8 cellular contexts compared by ENCODE assay signal in the genomic region with DNA sequence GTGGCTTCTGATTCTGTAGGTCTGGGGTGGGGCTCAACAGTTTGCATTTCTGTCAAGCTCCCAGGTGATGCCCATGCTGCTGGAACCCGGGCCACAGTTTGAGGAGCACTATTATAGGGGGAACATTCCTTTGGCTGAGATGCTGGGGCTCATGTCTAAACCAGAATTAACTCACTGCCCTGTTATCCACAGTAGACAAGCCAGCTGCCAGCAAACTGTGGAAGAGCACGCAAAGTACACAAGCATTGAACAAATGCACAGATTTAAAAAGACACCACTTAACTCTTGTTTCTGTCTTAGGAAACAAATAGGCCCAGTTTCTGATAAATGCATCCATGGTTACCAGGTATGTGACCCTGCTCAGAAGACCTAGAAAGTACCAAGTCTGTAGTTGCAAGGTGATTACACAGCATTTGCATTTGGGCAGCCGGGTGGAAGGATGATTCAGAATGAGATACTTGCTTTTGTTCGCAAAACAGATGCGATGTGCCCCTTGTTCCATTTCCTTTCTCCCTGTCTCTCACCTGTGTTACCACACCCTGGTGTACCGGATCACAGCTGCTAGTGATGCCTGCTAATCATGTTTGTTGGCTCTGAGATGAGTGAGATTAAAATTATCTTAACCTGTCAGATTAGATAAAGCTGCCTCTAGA. TPM values are rescaled to one million over a fixed set of nuclear protein-coding genes. Genes with fewer than 3 reads are reported as not detected.
DNase-seq lines count a peak whose midpoint lies in the region; ATAC-seq lines count a peak whose summit lies in the region.

No MANE protein-coding gene starts in this region.

- DNase-seq in HPDE6-E6E7 (ENCODE audit: extremely low spot score) = peak; percentile 15
- peak; percentile 27 for DNase-seq in iris pigment epithelial cell (ENCODE audit: low read depth)
- DNase-seq in 8988T = no peak
- no peak for DNase-seq in occipital lobe (lab: John Stamatoyannopoulos, UW)
- no peak for DNase-seq in activated CD4-positive, alpha-beta T cell treated with anti-CD3 and anti-CD28 coated beads for 1 hour
- DNase-seq in NCI-H446 treated with DMSO at 0.1 percent for 48 hours (lab: John Stamatoyannopoulos, UW) = no peak

- ATAC-seq in GM18867 (IDR thresholded peaks at IDR 0.05; ENCODE audit: unreplicated experiment) (peak; percentile 83), GM21717 (IDR thresholded peaks at IDR 0.05; ENCODE audit: unreplicated experiment) (peak; percentile 81)

RNA-seq across cellular contexts. Expression of a gene that starts 12.4 kb away (rescaled TPM):
- 5.1 TPM for total RNA-seq in occipital lobe

Comparison
In these comparisons a context has a peak if more than half of its experiments do, and no peak if none do; other contexts are left out.
1. DNase-seq: peak in HPDE6-E6E7 (single experiment) and iris pigment epithelial cell (single experiment); none in 8988T (single experiment), occipital lobe (single experiment), activated CD4-positive, alpha-beta T cell treated with anti-CD3 and anti-CD28 coated beads for 1 hour (single experiment) and NCI-H446 treated with DMSO at 0.1 percent for 48 hours (single experiment).